Comparison of ENCODE assay signal across 8 cellular contexts in the genomic region with DNA sequence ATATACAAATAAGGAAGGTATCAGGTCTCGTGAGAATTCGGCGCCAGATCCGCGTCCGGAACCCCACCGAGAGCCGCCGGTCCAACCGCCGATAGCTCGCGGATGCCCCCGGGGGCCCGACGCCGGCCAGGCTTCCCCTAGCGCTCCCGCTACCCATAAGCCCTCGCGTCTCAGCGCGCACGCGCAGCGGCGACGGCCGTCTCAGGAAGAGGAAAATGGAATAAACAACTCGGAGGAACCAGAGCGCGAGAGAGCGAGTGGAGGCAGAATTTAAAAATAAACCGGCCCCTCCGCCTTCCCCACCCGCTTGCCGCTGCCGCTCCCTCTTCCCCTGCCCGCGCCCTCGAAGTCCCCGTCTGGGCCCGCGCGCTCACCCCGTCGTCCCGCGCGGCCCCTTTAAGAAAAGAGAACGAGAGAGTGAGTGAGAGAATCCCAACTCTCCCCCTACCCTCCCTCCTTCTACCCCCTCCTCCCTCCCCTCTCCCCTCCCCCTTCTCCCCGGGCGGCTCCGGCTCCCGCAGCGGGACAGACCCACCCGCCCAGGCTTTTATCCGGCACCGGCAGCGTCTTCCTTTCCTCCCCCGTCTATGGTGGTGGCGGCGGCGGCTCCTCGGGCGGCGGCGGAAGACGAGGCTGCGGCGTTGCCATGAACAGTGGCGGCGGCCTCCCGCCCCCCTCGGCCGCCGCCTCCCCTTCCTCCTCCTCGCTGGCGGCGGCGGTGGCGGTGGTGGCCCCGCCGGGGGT. TPM values are rescaled to one million over a fixed set of nuclear protein-coding genes. Genes with fewer than 3 reads are reported as not detected.
DNase-seq lines count a peak whose midpoint lies in the region; ATAC-seq and TF ChIP-seq lines count a peak whose summit lies in the region.

A gene with protein sequence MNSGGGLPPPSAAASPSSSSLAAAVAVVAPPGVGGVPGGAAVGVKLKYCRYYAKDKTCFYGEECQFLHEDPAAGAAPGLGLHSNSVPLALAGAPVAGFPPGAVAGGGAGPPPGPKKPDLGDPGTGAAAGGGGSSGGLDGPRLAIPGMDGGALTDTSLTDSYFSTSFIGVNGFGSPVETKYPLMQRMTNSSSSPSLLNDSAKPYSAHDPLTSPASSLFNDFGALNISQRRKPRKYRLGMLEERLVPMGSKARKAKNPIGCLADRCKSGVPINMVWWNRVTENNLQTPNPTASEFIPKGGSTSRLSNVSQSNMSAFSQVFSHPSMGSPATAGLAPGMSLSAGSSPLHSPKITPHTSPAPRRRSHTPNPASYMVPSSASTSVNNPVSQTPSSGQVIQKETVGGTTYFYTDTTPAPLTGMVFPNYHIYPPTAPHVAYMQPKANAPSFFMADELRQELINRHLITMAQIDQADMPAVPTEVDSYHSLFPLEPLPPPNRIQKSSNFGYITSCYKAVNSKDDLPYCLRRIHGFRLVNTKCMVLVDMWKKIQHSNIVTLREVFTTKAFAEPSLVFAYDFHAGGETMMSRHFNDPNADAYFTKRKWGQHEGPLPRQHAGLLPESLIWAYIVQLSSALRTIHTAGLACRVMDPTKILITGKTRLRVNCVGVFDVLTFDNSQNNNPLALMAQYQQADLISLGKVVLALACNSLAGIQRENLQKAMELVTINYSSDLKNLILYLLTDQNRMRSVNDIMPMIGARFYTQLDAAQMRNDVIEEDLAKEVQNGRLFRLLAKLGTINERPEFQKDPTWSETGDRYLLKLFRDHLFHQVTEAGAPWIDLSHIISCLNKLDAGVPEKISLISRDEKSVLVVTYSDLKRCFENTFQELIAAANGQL (plus strand): TSS at position 534 of the 744 bp plus-strand sequence. CDS start 113 bp downstream, at position 647.

- POLR2A ChIA-PET in CD4-positive, alpha-beta T cell (lab: Charles Lee), result interaction anchor here (0.6 to 2.1 kb wide), 21 partner anchors 9 to 844 kb away, joined by 3 to 7 read pairs (median 3); a partner anchor contains a TSS
- POLR2A ChIA-PET in activated CD8-positive, alpha-beta memory T cell treated with anti-CD3 and anti-CD28 coated beads for 36 hours (lab: Charles Lee), result interaction anchor here (0.6 to 1.0 kb wide), 5 partner anchors 56 to 1885 kb away, joined by 3 to 8 read pairs (median 3); no protein-coding TSS in a partner anchor

- ATAC-seq in CD4-positive, alpha-beta T cell (ENCODE audit: poor library complexity), result peak; percentile 50
- ATAC-seq in GM19395 (IDR thresholded peaks at IDR 0.05; ENCODE audit: unreplicated experiment) (peak; percentile 60), HG03565 (IDR thresholded peaks at IDR 0.05; ENCODE audit: unreplicated experiment) (peak; percentile 52), memory B cell (ENCODE audit: low read depth) (peak; percentile 74)

- H3K4me1 ChIP-seq in effector memory CD4-positive, alpha-beta T cell (ENCODE audit: control insufficient read depth, insufficient read depth, low read length, poor library complexity, severe bottlenecking), result peaks cover 20% of the 10 kb centered on the region

- no peaks in the 10 kb centered on the region for H3K36me3 ChIP-seq in effector memory CD4-positive, alpha-beta T cell (ENCODE audit: control insufficient read depth, insufficient read depth, low read length)

- CTCF ChIA-PET in CD4-positive, alpha-beta T cell (lab: Charles Lee), result interaction anchor here (0.6 kb wide), 1 partner anchor 65 kb away, joined by 3 read pairs; no protein-coding TSS in a partner anchor
- CTCF ChIA-PET in activated CD8-positive, alpha-beta memory T cell treated with anti-CD3 and anti-CD28 coated beads for 36 hours (lab: Charles Lee), result interaction anchor here (0.7 kb wide), 1 partner anchor 11 kb away, joined by 3 read pairs; no protein-coding TSS in a partner anchor

- peaks cover 53% of the 10 kb centered on the region for H3K4me1 Mint-ChIP-seq in CD4-positive, alpha-beta T cell (ENCODE audit: low read depth)
- peaks cover 34% of the 10 kb centered on the region for H3K4me1 Mint-ChIP-seq in memory B cell

- H3K27ac Mint-ChIP-seq in CD4-positive, alpha-beta T cell, result peak within 1 kb of the TSS; percentile 99
- H3K27ac Mint-ChIP-seq in memory B cell, result peak within 1 kb of the TSS; percentile 97

- H3K9me3 Mint-ChIP-seq in CD4-positive, alpha-beta T cell, result no peaks in the 10 kb centered on the region
- no peaks in the 10 kb centered on the region for H3K9me3 Mint-ChIP-seq in memory B cell

- TF ChIP-seq CTCF in CD4-positive, alpha-beta T cell (IDR thresholded peaks at IDR 0.05), result no peak

- intact Hi-C loops in CD4-positive, alpha-beta T cell (cut with DNase I, micrococcal nuclease), result loop anchor here (2.0 to 10.0 kb wide), 10 partner anchors 39 to 967 kb away; a partner anchor contains a TSS

- H3K36me3 Mint-ChIP-seq in CD4-positive, alpha-beta T cell (ENCODE audit: low read depth), result peaks cover 22% of the 10 kb centered on the region
- H3K36me3 Mint-ChIP-seq in memory B cell, result no peaks in the 10 kb centered on the region

- no peaks in the 10 kb centered on the region for H3K27me3 ChIP-seq in CD4-positive, alpha-beta T cell (ENCODE audit: control insufficient read depth, insufficient read depth, low read length)
- H3K27me3 ChIP-seq in effector memory CD4-positive, alpha-beta T cell (replicated peaks; ENCODE audit: control insufficient read depth, insufficient read depth, low read length, poor library complexity, severe bottlenecking), result no peaks in the 10 kb centered on the region

- H3K27me3 Mint-ChIP-seq in CD4-positive, alpha-beta T cell, result no peaks in the 10 kb centered on the region
- H3K27me3 Mint-ChIP-seq in memory B cell, result no peaks in the 10 kb centered on the region

- DNase-seq in CD4-positive, alpha-beta T cell, result peak; percentile 85 to 92 (median 90)
- DNase-seq in NK-92 treated with Interleukin-12 subunit alpha and Interleukin-12 subunit beta, amount 100 ng/mL, for 24 hours (lab: John Stamatoyannopoulos, UW), result peak; percentile 88
- DNase-seq in effector memory CD4-positive, alpha-beta T cell, result peak; percentile 86 to 90 (median 88)
- peak; percentile 88 for DNase-seq in memory B cell (ENCODE audit: low spot score in 2 of 2)
- DNase-seq in stimulated activated CD8-positive, alpha-beta memory T cell treated with anti-CD3 and anti-CD28 coated beads, Interleukin-12 subunit alpha, Interleukin-12 subunit beta, amount 100 ng/mL, for 24 hours (ENCODE audit: extremely low read depth), result peak; percentile 85

- no peaks in the 10 kb centered on the region for H3K9me3 ChIP-seq in CD4-positive, alpha-beta T cell (ENCODE audit: control insufficient read depth, low read length)
- no peaks in the 10 kb centered on the region for H3K9me3 ChIP-seq in effector memory CD4-positive, alpha-beta T cell (ENCODE audit: control insufficient read depth, low read length)

- H3K4me3 Mint-ChIP-seq in CD4-positive, alpha-beta T cell, result peak within 1 kb of the TSS; percentile 95
- peak within 1 kb of the TSS; percentile 91 for H3K4me3 Mint-ChIP-seq in memory B cell

- peak within 1 kb of the TSS; percentile 99 for H3K27ac ChIP-seq in CD4-positive, alpha-beta T cell (ENCODE audit: low read depth, low read length)
- H3K27ac ChIP-seq in effector memory CD4-positive, alpha-beta T cell (ENCODE audit: insufficient read depth, low read length, poor library complexity, severe bottlenecking), result peak within 1 kb of the TSS; percentile 99

- H3K4me3 ChIP-seq in effector memory CD4-positive, alpha-beta T cell (ENCODE audit: insufficient read depth, low read depth, low read length, poor library complexity, severe bottlenecking), result peak within 1 kb of the TSS; percentile 97

RNA-seq across cellular contexts. Expression of the gene that starts here (rescaled TPM):
- total RNA-seq in CD4-positive, alpha-beta T cell, result 10 to 100 TPM; 56.9 to 59.5 TPM
- total RNA-seq in activated CD8-positive, alpha-beta memory T cell treated with anti-CD3 and anti-CD28 coated beads for 36 hours, result 10 to 100 TPM; 28.8 to 29.7 TPM

Comparison
In these comparisons a context has a peak if more than half of its experiments do, and no peak if none do; other contexts are left out.
1. Peak in every context shown above with its lines: DNase-seq, ATAC-seq, H3K4me3 ChIP-seq and H3K27ac ChIP-seq.